1 cellular context compared by ENCODE assay signal in the genomic region with DNA sequence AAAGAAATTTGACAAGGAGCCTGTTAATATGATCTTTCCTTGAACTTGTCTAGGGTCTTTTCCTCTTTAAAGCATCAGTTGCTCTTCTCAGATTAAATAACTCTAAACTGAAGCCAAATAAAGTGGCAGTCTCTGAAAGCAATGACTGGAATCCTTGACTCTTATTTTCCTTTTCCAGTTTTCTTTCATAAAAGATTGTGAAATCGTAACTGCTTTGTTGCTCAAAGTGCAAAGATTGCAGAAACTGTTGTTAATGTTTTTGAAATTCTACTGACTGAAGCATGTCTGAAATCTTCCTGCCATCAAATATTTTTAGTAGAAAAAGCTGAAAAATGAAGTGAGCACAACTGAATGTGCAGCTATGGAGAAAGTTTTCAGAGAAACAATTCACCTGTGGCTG.
TF ChIP-seq lines count a peak whose summit lies in the region.

No MANE protein-coding gene starts in this region.

TF ChIP-seq in K562, 482 proteins besides CTCF, POLR2A, EP300 and RAD21:
- TF ChIP-seq XRCC5 (IDR thresholded peaks at IDR 0.05; ENCODE audit: low read depth, low read length) = no peak
- no peak for TF ChIP-seq PTRF (tag; IDR thresholded peaks at IDR 0.05)
- TF ChIP-seq FOXA1 (IDR thresholded peaks at IDR 0.05; ENCODE audit: borderline replicate concordance) = no peak
- TF ChIP-seq CEBPG (CRISPR knock-in tag; IDR thresholded peaks at IDR 0.05) = no peak
- TF ChIP-seq CEBPG (tag; conservative IDR thresholded peaks at IDR 0.05 in 1 of 2, IDR thresholded peaks at IDR 0.05 in 1 of 2) = peak; percentile 34 to 49; a peak in 3 of 4 replicates
- TF ChIP-seq MYBL2 (IDR thresholded peaks at IDR 0.05; ENCODE audit: low read depth) = no peak
- TF ChIP-seq MYBL2 (CRISPR knock-in tag; IDR thresholded peaks at IDR 0.05; ENCODE audit: borderline replicate concordance) = no peak
- no peak for TF ChIP-seq CREBBP (IDR thresholded peaks at IDR 0.05; ENCODE audit: low read depth, low read length)
- no peak for TF ChIP-seq FOXJ2 (tag; IDR thresholded peaks at IDR 0.05)
- no peak for TF ChIP-seq ETV5 (CRISPR knock-in tag; IDR thresholded peaks at IDR 0.05; ENCODE audit: low read depth)
- TF ChIP-seq FOS (IDR thresholded peaks at IDR 0.05; ENCODE audit: extremely low read depth, insufficient read length) = no peak
- no peak for TF ChIP-seq TSC22D4 (tag; IDR thresholded peaks at IDR 0.05)
- TF ChIP-seq, protein P1, sequence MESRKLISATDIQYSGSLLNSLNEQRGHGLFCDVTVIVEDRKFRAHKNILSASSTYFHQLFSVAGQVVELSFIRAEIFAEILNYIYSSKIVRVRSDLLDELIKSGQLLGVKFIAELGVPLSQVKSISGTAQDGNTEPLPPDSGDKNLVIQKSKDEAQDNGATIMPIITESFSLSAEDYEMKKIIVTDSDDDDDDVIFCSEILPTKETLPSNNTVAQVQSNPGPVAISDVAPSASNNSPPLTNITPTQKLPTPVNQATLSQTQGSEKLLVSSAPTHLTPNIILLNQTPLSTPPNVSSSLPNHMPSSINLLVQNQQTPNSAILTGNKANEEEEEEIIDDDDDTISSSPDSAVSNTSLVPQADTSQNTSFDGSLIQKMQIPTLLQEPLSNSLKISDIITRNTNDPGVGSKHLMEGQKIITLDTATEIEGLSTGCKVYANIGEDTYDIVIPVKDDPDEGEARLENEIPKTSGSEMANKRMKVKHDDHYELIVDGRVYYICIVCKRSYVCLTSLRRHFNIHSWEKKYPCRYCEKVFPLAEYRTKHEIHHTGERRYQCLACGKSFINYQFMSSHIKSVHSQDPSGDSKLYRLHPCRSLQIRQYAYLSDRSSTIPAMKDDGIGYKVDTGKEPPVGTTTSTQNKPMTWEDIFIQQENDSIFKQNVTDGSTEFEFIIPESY (CRISPR knock-in tag; IDR thresholded peaks at IDR 0.05) = no peak
- peak; percentile 79 for TF ChIP-seq CEBPB (tag; IDR thresholded peaks at IDR 0.05)
- no peak for TF ChIP-seq HNRNPUL1 (IDR thresholded peaks at IDR 0.05; ENCODE audit: low read length)
- no peak for TF ChIP-seq PHF21A (IDR thresholded peaks at IDR 0.05; ENCODE audit: borderline replicate concordance, low read depth)
- no peak for TF ChIP-seq BACH1 (tag; IDR thresholded peaks at IDR 0.05)
- TF ChIP-seq HDAC3 (IDR thresholded peaks at IDR 0.05; ENCODE audit: borderline replicate concordance, partially characterized antibody) = no peak
- no peak for TF ChIP-seq ZNF589 (CRISPR knock-in tag; IDR thresholded peaks at IDR 0.05; ENCODE audit: low read depth)
